1 cellular context compared by ENCODE assay signal in the genomic region with DNA sequence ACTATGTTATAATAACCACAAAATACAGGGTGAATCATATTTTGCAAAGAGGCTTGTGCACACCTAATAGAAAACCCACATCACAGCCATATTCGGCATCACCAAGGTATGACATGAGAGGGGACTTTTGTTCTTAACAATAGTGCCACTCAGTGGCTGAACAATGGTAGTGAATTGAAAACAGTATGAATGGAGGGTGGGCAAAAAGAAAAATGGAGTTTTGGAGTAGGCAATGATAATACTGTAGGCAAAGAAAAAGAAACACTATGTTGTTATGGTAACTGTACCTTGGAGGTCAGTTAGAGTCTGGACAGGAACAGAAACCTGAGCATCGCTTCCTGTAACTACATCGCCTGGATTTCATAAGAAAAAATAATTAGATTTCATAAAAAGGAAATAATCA.
TF ChIP-seq lines count a peak whose summit lies in the region.

No MANE protein-coding gene starts in this region.

TF ChIP-seq in GM12878, 131 proteins besides CTCF, POLR2A, EP300 and RAD21 (continued from another document):
- TF ChIP-seq, protein P1, sequence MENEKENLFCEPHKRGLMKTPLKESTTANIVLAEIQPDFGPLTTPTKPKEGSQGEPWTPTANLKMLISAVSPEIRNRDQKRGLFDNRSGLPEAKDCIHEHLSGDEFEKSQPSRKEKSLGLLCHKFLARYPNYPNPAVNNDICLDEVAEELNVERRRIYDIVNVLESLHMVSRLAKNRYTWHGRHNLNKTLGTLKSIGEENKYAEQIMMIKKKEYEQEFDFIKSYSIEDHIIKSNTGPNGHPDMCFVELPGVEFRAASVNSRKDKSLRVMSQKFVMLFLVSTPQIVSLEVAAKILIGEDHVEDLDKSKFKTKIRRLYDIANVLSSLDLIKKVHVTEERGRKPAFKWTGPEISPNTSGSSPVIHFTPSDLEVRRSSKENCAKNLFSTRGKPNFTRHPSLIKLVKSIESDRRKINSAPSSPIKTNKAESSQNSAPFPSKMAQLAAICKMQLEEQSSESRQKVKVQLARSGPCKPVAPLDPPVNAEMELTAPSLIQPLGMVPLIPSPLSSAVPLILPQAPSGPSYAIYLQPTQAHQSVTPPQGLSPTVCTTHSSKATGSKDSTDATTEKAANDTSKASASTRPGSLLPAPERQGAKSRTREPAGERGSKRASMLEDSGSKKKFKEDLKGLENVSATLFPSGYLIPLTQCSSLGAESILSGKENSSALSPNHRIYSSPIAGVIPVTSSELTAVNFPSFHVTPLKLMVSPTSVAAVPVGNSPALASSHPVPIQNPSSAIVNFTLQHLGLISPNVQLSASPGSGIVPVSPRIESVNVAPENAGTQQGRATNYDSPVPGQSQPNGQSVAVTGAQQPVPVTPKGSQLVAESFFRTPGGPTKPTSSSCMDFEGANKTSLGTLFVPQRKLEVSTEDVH (IDR thresholded peaks at IDR 0.05; ENCODE audit: low read depth, partially characterized antibody), result no peak
- TF ChIP-seq, protein P2, sequence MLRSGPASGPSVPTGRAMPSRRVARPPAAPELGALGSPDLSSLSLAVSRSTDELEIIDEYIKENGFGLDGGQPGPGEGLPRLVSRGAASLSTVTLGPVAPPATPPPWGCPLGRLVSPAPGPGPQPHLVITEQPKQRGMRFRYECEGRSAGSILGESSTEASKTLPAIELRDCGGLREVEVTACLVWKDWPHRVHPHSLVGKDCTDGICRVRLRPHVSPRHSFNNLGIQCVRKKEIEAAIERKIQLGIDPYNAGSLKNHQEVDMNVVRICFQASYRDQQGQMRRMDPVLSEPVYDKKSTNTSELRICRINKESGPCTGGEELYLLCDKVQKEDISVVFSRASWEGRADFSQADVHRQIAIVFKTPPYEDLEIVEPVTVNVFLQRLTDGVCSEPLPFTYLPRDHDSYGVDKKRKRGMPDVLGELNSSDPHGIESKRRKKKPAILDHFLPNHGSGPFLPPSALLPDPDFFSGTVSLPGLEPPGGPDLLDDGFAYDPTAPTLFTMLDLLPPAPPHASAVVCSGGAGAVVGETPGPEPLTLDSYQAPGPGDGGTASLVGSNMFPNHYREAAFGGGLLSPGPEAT (IDR thresholded peaks at IDR 0.05; ENCODE audit: low read depth), result no peak
- TF ChIP-seq CBFB (IDR thresholded peaks at IDR 0.05; ENCODE audit: low read depth) (no peak), IRF4 (IDR thresholded peaks at IDR 0.05; ENCODE audit: low read depth, low read length) (no peak), ASH2L (IDR thresholded peaks at IDR 0.05; ENCODE audit: borderline replicate concordance, low read depth) (no peak), PML (IDR thresholded peaks at IDR 0.05; ENCODE audit: low read length) (no peak), SRF (IDR thresholded peaks at IDR 0.05; ENCODE audit: low read depth in 2 of 2, low read length in 2 of 2) (peak in 1 of 2 experiments; percentile 64; a peak in 1 of 4 replicates), SPI1 (IDR thresholded peaks at IDR 0.05; ENCODE audit: borderline replicate concordance, insufficient read depth, low read depth, low read length) (peak; percentile 31; the same call in 1 of the 2 replicates), ETV6 (conservative IDR thresholded peaks at IDR 0.05 in 1 of 2, IDR thresholded peaks at IDR 0.05 in 1 of 2; ENCODE audit: borderline replicate concordance in 1 of 2, low read depth in 1 of 2) (no peak), ATF7 (IDR thresholded peaks at IDR 0.05; ENCODE audit: low read depth) (0 out of 2 replicates have a peak, but pooled peaks have one; percentile 19), BHLHE40 (IDR thresholded peaks at IDR 0.05; ENCODE audit: borderline replicate concordance in 1 of 2, low read depth in 2 of 2, low read length in 1 of 2) (peak in 1 of 2 experiments; percentile 38; a peak in 1 of 4 replicates)
- TF ChIP-seq, protein P3, sequence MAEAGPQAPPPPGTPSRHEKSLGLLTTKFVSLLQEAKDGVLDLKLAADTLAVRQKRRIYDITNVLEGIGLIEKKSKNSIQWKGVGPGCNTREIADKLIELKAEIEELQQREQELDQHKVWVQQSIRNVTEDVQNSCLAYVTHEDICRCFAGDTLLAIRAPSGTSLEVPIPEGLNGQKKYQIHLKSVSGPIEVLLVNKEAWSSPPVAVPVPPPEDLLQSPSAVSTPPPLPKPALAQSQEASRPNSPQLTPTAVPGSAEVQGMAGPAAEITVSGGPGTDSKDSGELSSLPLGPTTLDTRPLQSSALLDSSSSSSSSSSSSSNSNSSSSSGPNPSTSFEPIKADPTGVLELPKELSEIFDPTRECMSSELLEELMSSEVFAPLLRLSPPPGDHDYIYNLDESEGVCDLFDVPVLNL (IDR thresholded peaks at IDR 0.05; ENCODE audit: low read depth, low read length), result no peak
- TF ChIP-seq, protein P4, sequence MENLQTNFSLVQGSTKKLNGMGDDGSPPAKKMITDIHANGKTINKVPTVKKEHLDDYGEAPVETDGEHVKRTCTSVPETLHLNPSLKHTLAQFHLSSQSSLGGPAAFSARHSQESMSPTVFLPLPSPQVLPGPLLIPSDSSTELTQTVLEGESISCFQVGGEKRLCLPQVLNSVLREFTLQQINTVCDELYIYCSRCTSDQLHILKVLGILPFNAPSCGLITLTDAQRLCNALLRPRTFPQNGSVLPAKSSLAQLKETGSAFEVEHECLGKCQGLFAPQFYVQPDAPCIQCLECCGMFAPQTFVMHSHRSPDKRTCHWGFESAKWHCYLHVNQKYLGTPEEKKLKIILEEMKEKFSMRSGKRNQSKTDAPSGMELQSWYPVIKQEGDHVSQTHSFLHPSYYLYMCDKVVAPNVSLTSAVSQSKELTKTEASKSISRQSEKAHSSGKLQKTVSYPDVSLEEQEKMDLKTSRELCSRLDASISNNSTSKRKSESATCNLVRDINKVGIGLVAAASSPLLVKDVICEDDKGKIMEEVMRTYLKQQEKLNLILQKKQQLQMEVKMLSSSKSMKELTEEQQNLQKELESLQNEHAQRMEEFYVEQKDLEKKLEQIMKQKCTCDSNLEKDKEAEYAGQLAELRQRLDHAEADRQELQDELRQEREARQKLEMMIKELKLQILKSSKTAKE (IDR thresholded peaks at IDR 0.05; ENCODE audit: low read depth, poor library complexity, severe bottlenecking), result peak; percentile 63
